ENCODE assay signal across 32 cellular contexts in the genomic region with DNA sequence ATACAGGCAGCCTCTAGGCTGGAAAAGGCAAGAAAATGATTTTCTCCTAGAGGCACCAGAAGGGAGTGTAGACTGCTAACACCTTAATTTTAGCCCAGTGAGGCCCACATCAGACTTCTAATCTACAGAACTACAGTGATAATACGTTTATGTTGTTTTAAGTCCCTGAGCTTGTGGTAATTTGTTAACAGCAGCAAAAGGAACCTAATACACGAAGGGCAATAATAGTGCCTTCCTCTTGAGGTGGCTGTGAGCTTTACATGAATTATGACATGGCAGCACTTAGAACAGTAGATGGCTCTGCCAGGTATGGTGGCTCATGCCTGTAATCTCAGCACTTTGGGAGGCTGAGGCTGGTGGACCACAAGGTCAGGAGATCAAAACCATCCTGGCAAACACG.
A peak's percentile ranks its signal among the peaks of the same experiment; 100 is the strongest.
DNase-seq lines count a peak whose midpoint lies in the region; ATAC-seq, FAIRE-seq and TF ChIP-seq lines count a peak whose summit lies in the region.
"Had no signal": no experiment of that assay in that cellular context is flagged by ENCODE, and none has a peak within 500 bp of the region (broad histone marks: within the 10 kb centered on the region; RNA-seq: fewer than 3 reads in every experiment).

No MANE protein-coding gene starts in this region.

- H3K4me3 Mint-ChIP-seq in Calu3 (ENCODE audit: low read depth, unreplicated experiment), result no peak overlapping the region
- H3K4me3 Mint-ChIP-seq: B cell; CD14-positive monocyte; CD4-positive, alpha-beta memory T cell; CD4-positive, alpha-beta T cell; CD4-positive, CD25-positive, alpha-beta regulatory T cell; CD8-positive, alpha-beta memory T cell; CD8-positive, alpha-beta T cell had no signal

- no peak overlapping the region for H3K9ac ChIP-seq in HepG2 (ENCODE audit: insufficient read depth, low read depth, low read length)
- H3K9ac ChIP-seq: BLaER1; BLaER1 treated with 17β-estradiol and CSF1 and Interleukin-3, amounts not matched to agents 10 nM and 100 nM had no signal

- intact Hi-C loops in HepG2 (cut with micrococcal nuclease; ENCODE audit: unreplicated experiment), result no loop called here
- intact Hi-C loops in right lobe of liver (cut with DNase I), result no loop called here
- intact Hi-C loops in Calu3 (cut with micrococcal nuclease; ENCODE audit: unreplicated experiment), result no loop called here

- peaks cover under 1% of the 10 kb centered on the region for H3K36me3 Mint-ChIP-seq in Calu3 (ENCODE audit: insufficient read depth, unreplicated experiment)
- H3K36me3 Mint-ChIP-seq: CD14-positive monocyte; CD4-positive, alpha-beta memory T cell; CD4-positive, CD25-positive, alpha-beta regulatory T cell; CD8-positive, alpha-beta memory T cell; CD8-positive, alpha-beta T cell had no signal

- CTCF ChIA-PET in HepG2 (lab: Yijun Ruan, JAX; ENCODE audit: low intra/inter-chr PET ratio, low total read pairs) (no interaction called here), Calu3 (lab: Charles Lee) (no interaction called here)

- no peak overlapping the region for H3K27ac ChIP-seq in HepG2 (ENCODE audit: extremely low read length, insufficient read depth, low read length)
- H3K27ac ChIP-seq in right lobe of liver, result no peak overlapping the region
- H3K27ac ChIP-seq: 22Rv1; A549; BLaER1; BLaER1 treated with 17β-estradiol and CSF1 and Interleukin-3, amounts not matched to agents 10 nM and 100 nM; C4-2B had no signal

- no peak for TF ChIP-seq RAD21 in HepG2 (CRISPR knock-in tag; IDR thresholded peaks at IDR 0.05)

- no peak overlapping the region for H3K4me3 ChIP-seq in HepG2 (replicated peaks in 1 of 3; ENCODE audit: insufficient read depth in 1 of 3, low read depth in 2 of 3, low read length in 3 of 3)
- no peak overlapping the region for H3K4me3 ChIP-seq in right lobe of liver
- H3K4me3 ChIP-seq: A549; BLaER1; BLaER1 treated with 17β-estradiol and CSF1 and Interleukin-3, amounts not matched to agents 10 nM and 100 nM had no signal

- H3K9me3 ChIP-seq in HepG2 (ENCODE audit: low read length) (peaks cover 12% of the 10 kb centered on the region), right lobe of liver (no peaks in the 10 kb centered on the region)
- H3K9me3 ChIP-seq: BE2C, BLaER1, Caco-2 had no signal

- TF ChIP-seq CTCF in HepG2 (CRISPR knock-in tag; IDR thresholded peaks at IDR 0.05) (no peak), right lobe of liver (IDR thresholded peaks at IDR 0.05) (no peak), Calu3 (IDR thresholded peaks at IDR 0.05; ENCODE audit: unreplicated experiment) (no peak)

- H3K27me3 Mint-ChIP-seq in Calu3 (ENCODE audit: unreplicated experiment), result peaks cover 6% of the 10 kb centered on the region
- H3K27me3 Mint-ChIP-seq: CD4-positive, CD25-positive, alpha-beta regulatory T cell had no signal

- H3K9me3 Mint-ChIP-seq in Calu3 (ENCODE audit: low read depth, unreplicated experiment), result peaks cover 2% of the 10 kb centered on the region
- H3K9me3 Mint-ChIP-seq: CD8-positive, alpha-beta memory T cell; CD8-positive, alpha-beta T cell had no signal

- H3K4me1 ChIP-seq in HepG2 (ENCODE audit: insufficient read depth, low read length), result peaks cover 23% of the 10 kb centered on the region
- H3K4me1 ChIP-seq in right lobe of liver, result no peaks in the 10 kb centered on the region
- H3K4me1 ChIP-seq: A549; BLaER1; BLaER1 treated with 17β-estradiol and CSF1 and Interleukin-3, amounts not matched to agents 10 nM and 100 nM; Caco-2 had no signal

- in situ Hi-C loops in HepG2 (cut with HindIII; ENCODE audit: extremely low pct_ligation_motif_present, low pct_unique_long_range_greater_than_20kb), result no loop called here

- POLR2A ChIA-PET in HepG2 (lab: Yijun Ruan, JAX), result no interaction called here

- H3K4me2 ChIP-seq in HepG2 (ENCODE audit: low read depth, low read length), result no peak overlapping the region
- H3K4me2 ChIP-seq: A549; BLaER1; BLaER1 treated with 17β-estradiol and CSF1 and Interleukin-3, amounts not matched to agents 10 nM and 100 nM had no signal

- DNase-seq in HepG2 (ENCODE audit: low spot score) (no peak), right lobe of liver (no peak), Calu3 (no peak), GDM1 (lab: John Stamatoyannopoulos, UW) (no peak)
- DNase-seq: 8988T; ACHN; AML-193; BE2C; C1 segment of cervical spinal cord; Caco-2; CD4-positive, alpha-beta memory T cell; CD4-positive, alpha-beta T cell; CD4-positive, CD25-positive, alpha-beta regulatory T cell; CD8-positive, alpha-beta memory T cell; CD8-positive, alpha-beta T cell; COR-L47; DMS 273 treated with DMSO at 0.1 percent for 48 hours; DMS153; DMS53; DMS79; DMS79 treated with DMSO at 0.1 percent for 48 hours; DND-41; EL had no signal

- TF ChIP-seq EP300 in HepG2 (IDR thresholded peaks at IDR 0.05; ENCODE audit: low read depth in 2 of 2, low read length in 2 of 2) (no peak), HepG2 (CRISPR knock-in tag; IDR thresholded peaks at IDR 0.05; ENCODE audit: borderline replicate concordance) (no peak)

- H2AFZ ChIP-seq in HepG2 (ENCODE audit: low read length), result no peak overlapping the region

- no peaks in the 10 kb centered on the region for H3K79me2 ChIP-seq in HepG2 (ENCODE audit: insufficient read depth, low read length)

- H4K20me1 ChIP-seq in HepG2 (ENCODE audit: insufficient read depth, low read length), result no peaks in the 10 kb centered on the region
- H4K20me1 ChIP-seq: BLaER1; BLaER1 treated with 17β-estradiol and CSF1 and Interleukin-3, amounts not matched to agents 10 nM and 100 nM had no signal

- ATAC-seq in HepG2 (no peak), right lobe of liver (no peak)
- ATAC-seq: A549; CD8-positive, alpha-beta T cell had no signal

- peak overlapping the region; percentile 53 for H3K27ac Mint-ChIP-seq in Calu3 (ENCODE audit: unreplicated experiment)
- H3K27ac Mint-ChIP-seq: B cell; CD14-positive monocyte; CD4-positive, alpha-beta T cell; CD4-positive, CD25-positive, alpha-beta regulatory T cell; CD8-positive, alpha-beta T cell had no signal

- no peaks in the 10 kb centered on the region for H3K4me1 Mint-ChIP-seq in Calu3 (ENCODE audit: low read depth, unreplicated experiment)
- H3K4me1 Mint-ChIP-seq: B cell; CD14-positive monocyte; CD4-positive, alpha-beta memory T cell; CD4-positive, CD25-positive, alpha-beta regulatory T cell; CD8-positive, alpha-beta memory T cell had no signal

- FAIRE-seq in HepG2 (lab: Jason Lieb, UNC), result no peak
- FAIRE-seq: A204.1, A549, D721Med had no signal

- no peak for TF ChIP-seq POLR2A in HepG2 (IDR thresholded peaks at IDR 0.05; ENCODE audit: insufficient read depth in 1 of 2, low read depth in 2 of 2, low read length in 2 of 2)
- no peak for TF ChIP-seq POLR2A in right lobe of liver (IDR thresholded peaks at IDR 0.05)

- H3K27me3 ChIP-seq in HepG2 (ENCODE audit: control insufficient read depth in 1 of 2, insufficient read depth in 2 of 2, low read length in 2 of 2) (peaks cover under 1 to 4% of the 10 kb centered on the region in 2 experiments; a peak in 1 of 5 replicates), right lobe of liver (no peaks in the 10 kb centered on the region)
- H3K27me3 ChIP-seq: BE2C; BLaER1; BLaER1 treated with 17β-estradiol and CSF1 and Interleukin-3, amounts not matched to agents 10 nM and 100 nM had no signal

- BruUV-seq in HepG2 (replicated peaks; lab: Mats Ljungman, UMichigan) (no TSS peak), Calu3 (replicated peaks; lab: Mats Ljungman, UMichigan) (no TSS peak)

- no peaks in the 10 kb centered on the region for H3K36me3 ChIP-seq in HepG2 (replicated peaks in 1 of 2; ENCODE audit: control insufficient read depth in 1 of 2, insufficient read depth in 2 of 2, low read length in 2 of 2)
- no peaks in the 10 kb centered on the region for H3K36me3 ChIP-seq in right lobe of liver
- H3K36me3 ChIP-seq: BE2C; BLaER1; BLaER1 treated with 17β-estradiol and CSF1 and Interleukin-3, amounts not matched to agents 10 nM and 100 nM had no signal

- WGBS in HepG2 (ENCODE audit: low lambda C conversion rate), result 23% methylated on average over 3 of the region's 3 CpGs
- WGBS in right lobe of liver (ENCODE audit: insufficient coverage, low coverage, low lambda C conversion rate, missing lambda C conversion rate), result 67% methylated on average over 3 of the region's 3 CpGs

TF ChIP-seq in HepG2, 621 proteins besides CTCF, POLR2A, EP300 and RAD21:
- TF ChIP-seq ZNF343 (CRISPR knock-in tag; IDR thresholded peaks at IDR 0.05) (no peak), ZNF12 (CRISPR knock-in tag; IDR thresholded peaks at IDR 0.05) (peak; percentile 94)
- TF ChIP-seq, protein P1, sequence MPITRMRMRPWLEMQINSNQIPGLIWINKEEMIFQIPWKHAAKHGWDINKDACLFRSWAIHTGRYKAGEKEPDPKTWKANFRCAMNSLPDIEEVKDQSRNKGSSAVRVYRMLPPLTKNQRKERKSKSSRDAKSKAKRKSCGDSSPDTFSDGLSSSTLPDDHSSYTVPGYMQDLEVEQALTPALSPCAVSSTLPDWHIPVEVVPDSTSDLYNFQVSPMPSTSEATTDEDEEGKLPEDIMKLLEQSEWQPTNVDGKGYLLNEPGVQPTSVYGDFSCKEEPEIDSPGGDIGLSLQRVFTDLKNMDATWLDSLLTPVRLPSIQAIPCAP (CRISPR knock-in tag; IDR thresholded peaks at IDR 0.05; ENCODE audit: low read depth), result no peak
TF ChIP-seq in HepG2: peak in this region for 1.
